ENCODE assay signal across 8 cellular contexts in genomic region chr11:3512138-3512551, GRCh38.
DNase-seq lines count a peak whose midpoint lies in the region; ATAC-seq and TF ChIP-seq lines count a peak whose summit lies in the region.
"Not testable (repeated sequence)": the region's sequence is repeated elsewhere in the genome, so short reads cannot be mapped to it uniquely, and the experiment has no call there.

No MANE protein-coding gene starts in this region.

- H3K9me3 ChIP-seq in BLaER1; Loucy (ENCODE audit: insufficient read depth, low read depth, low read length): not testable (repeated sequence)

- not testable (repeated sequence) for H4K20me1 ChIP-seq in BLaER1; Loucy (ENCODE audit: insufficient read depth, low read length, poor library complexity, severe bottlenecking)

- not testable (repeated sequence) for H3K36me3 ChIP-seq in BLaER1; Loucy (ENCODE audit: insufficient read depth, low read length)

- not testable (repeated sequence) for H3F3A ChIP-seq in Loucy (ENCODE audit: low read depth)

- not testable (repeated sequence) for H3K27me3 ChIP-seq in BLaER1; Loucy (ENCODE audit: insufficient read depth, low read length, poor library complexity, severe bottlenecking)

- peaks cover 19% of the 10 kb centered on the region for H3K4me1 Mint-ChIP-seq in T-helper 1 cell treated with Interleukin-12 subunit alpha and Interleukin-12 subunit beta and Interleukin-4 antibody, amounts not matched to agents 30 μg/mL and 1 μg/mL, for 36 hours (ENCODE audit: low read depth)
- H3K4me1 Mint-ChIP-seq in activated naive CD8-positive, alpha-beta T cell treated with anti-CD3 and anti-CD28 coated beads, Interleukin-2, amount 10 ng/mL, durations not matched to agents 7 days and 5 days: not testable (repeated sequence)
- peaks cover 7 to 15% (median 13%) of the 10 kb centered on the region in 4 donors for H3K4me1 Mint-ChIP-seq in naive thymus-derived CD8-positive, alpha-beta T cell

- not testable (repeated sequence) for H2AFZ ChIP-seq in Loucy (ENCODE audit: low read length)

- not testable (repeated sequence) for TF ChIP-seq CTCF in Loucy (conservative IDR thresholded peaks at IDR 0.05; ENCODE audit: low read length); epithelial cell of esophagus (IDR thresholded peaks at IDR 0.05; ENCODE audit: insufficient read depth, low read depth, low read length, missing control alignments)

- not testable (repeated sequence) for H3K27me3 Mint-ChIP-seq in T-helper 1 cell treated with Interleukin-12 subunit alpha and Interleukin-12 subunit beta and Interleukin-4 antibody, amounts not matched to agents 30 μg/mL and 1 μg/mL, for 36 hours (ENCODE audit: low read depth)
- H3K27me3 Mint-ChIP-seq in activated naive CD8-positive, alpha-beta T cell treated with anti-CD3 and anti-CD28 coated beads, Interleukin-2, amount 10 ng/mL, durations not matched to agents 7 days and 5 days: peaks cover 15% of the 10 kb centered on the region
- H3K27me3 Mint-ChIP-seq in naive thymus-derived CD8-positive, alpha-beta T cell: peaks cover 0 to 17% (median 6%) of the 10 kb centered on the region in 5 donors

- not testable (repeated sequence) for H3K9me3 Mint-ChIP-seq in T-helper 1 cell treated with Interleukin-12 subunit alpha and Interleukin-12 subunit beta and Interleukin-4 antibody, amounts not matched to agents 30 μg/mL and 1 μg/mL, for 36 hours; activated naive CD8-positive, alpha-beta T cell treated with anti-CD3 and anti-CD28 coated beads, Interleukin-2, amount 10 ng/mL, durations not matched to agents 7 days and 5 days; naive thymus-derived CD8-positive, alpha-beta T cell

- not testable (repeated sequence) for H3K79me2 ChIP-seq in Loucy (ENCODE audit: insufficient read depth, low read length)

- H3K4me2 ChIP-seq in BLaER1 (peak overlapping the region; percentile 26; the same call in 1 of the 2 replicates), Loucy (ENCODE audit: low read depth, low read length, poor library complexity, severe bottlenecking) (peak overlapping the region; percentile 31)

- DNase-seq in activated T-cell treated with anti-CD3 and anti-CD28 coated beads for 1 hour (ENCODE audit: low read depth): peak; percentile 1
- DNase-seq in activated naive CD8-positive, alpha-beta T cell treated with anti-CD3 and anti-CD28 coated beads, Interleukin-2, amount 10 ng/mL, durations not matched to agents 7 days and 5 days: not testable (repeated sequence)
- peak; percentile 24 for DNase-seq in epithelial cell of esophagus (ENCODE audit: low read depth)
- peak in 7 of 10 donors; percentile 2 to 52 (median 21) for DNase-seq in naive thymus-derived CD8-positive, alpha-beta T cell
- peak; percentile 37 for DNase-seq in stimulated activated CD4-positive, alpha-beta T cell treated with anti-CD3 and anti-CD28 coated beads, Interleukin-1b, Interleukin-23, amount 100 ng/mL, for 48 hours

- POLR2A ChIA-PET in activated naive CD8-positive, alpha-beta T cell treated with anti-CD3 and anti-CD28 coated beads, Interleukin-2, amount 10 ng/mL, durations not matched to agents 7 days and 5 days (lab: Charles Lee); naive thymus-derived CD8-positive, alpha-beta T cell (lab: Charles Lee): not testable (repeated sequence)

- not testable (repeated sequence) for H3K36me3 Mint-ChIP-seq in T-helper 1 cell treated with Interleukin-12 subunit alpha and Interleukin-12 subunit beta and Interleukin-4 antibody, amounts not matched to agents 30 μg/mL and 1 μg/mL, for 36 hours (ENCODE audit: low read depth); activated naive CD8-positive, alpha-beta T cell treated with anti-CD3 and anti-CD28 coated beads, Interleukin-2, amount 10 ng/mL, durations not matched to agents 7 days and 5 days; naive thymus-derived CD8-positive, alpha-beta T cell

- not testable (repeated sequence) for ATAC-seq in activated naive CD8-positive, alpha-beta T cell treated with anti-CD3 and anti-CD28 coated beads, Interleukin-2, amount 10 ng/mL, durations not matched to agents 7 days and 5 days (ENCODE audit: low read depth); naive thymus-derived CD8-positive, alpha-beta T cell

- not testable (repeated sequence) for H3K4me1 ChIP-seq in BLaER1; Loucy (ENCODE audit: insufficient read depth, low read length, poor library complexity, severe bottlenecking)

- H3K4me3 ChIP-seq in BLaER1; Loucy (ENCODE audit: low read length, poor library complexity, severe bottlenecking); epithelial cell of esophagus (ENCODE audit: low read length): not testable (repeated sequence)

- H3K27ac Mint-ChIP-seq in T-helper 1 cell treated with Interleukin-12 subunit alpha and Interleukin-12 subunit beta and Interleukin-4 antibody, amounts not matched to agents 30 μg/mL and 1 μg/mL, for 36 hours: peak overlapping the region; percentile 84
- H3K27ac Mint-ChIP-seq in activated naive CD8-positive, alpha-beta T cell treated with anti-CD3 and anti-CD28 coated beads, Interleukin-2, amount 10 ng/mL, durations not matched to agents 7 days and 5 days: peak overlapping the region; percentile 4
- H3K27ac Mint-ChIP-seq in naive thymus-derived CD8-positive, alpha-beta T cell: peak overlapping the region; percentile 16 to 87 (median 76)

- peak overlapping the region; percentile 76 for H3K4me3 Mint-ChIP-seq in T-helper 1 cell treated with Interleukin-12 subunit alpha and Interleukin-12 subunit beta and Interleukin-4 antibody, amounts not matched to agents 30 μg/mL and 1 μg/mL, for 36 hours
- not testable (repeated sequence) for H3K4me3 Mint-ChIP-seq in activated naive CD8-positive, alpha-beta T cell treated with anti-CD3 and anti-CD28 coated beads, Interleukin-2, amount 10 ng/mL, durations not matched to agents 7 days and 5 days
- peak overlapping the region in 5 of 10 donors; percentile 18 to 47 (median 25) for H3K4me3 Mint-ChIP-seq in naive thymus-derived CD8-positive, alpha-beta T cell

- H3K9ac ChIP-seq in BLaER1; Loucy (ENCODE audit: low read depth, low read length, poor library complexity, severe bottlenecking): not testable (repeated sequence)

- not testable (repeated sequence) for H3K27ac ChIP-seq in BLaER1

- H3K9me2 ChIP-seq in Loucy (replicated peaks; ENCODE audit: low read depth, low read length): not testable (repeated sequence)

Comparison
In these comparisons a context has a peak if more than half of its experiments do, and no peak if none do; other contexts are left out.
1. H3K27ac Mint-ChIP-seq: peak in every context shown above with its lines; median percentile 84 in T-helper 1 cell treated with Interleukin-12 subunit alpha and Interleukin-12 subunit beta and Interleukin-4 antibody, amounts not matched to agents 30 μg/mL and 1 μg/mL, for 36 hours; 76 in naive thymus-derived CD8-positive, alpha-beta T cell; 4 in activated naive CD8-positive, alpha-beta T cell treated with anti-CD3 and anti-CD28 coated beads, Interleukin-2, amount 10 ng/mL, durations not matched to agents 7 days and 5 days.